31 cellular contexts compared by ENCODE assay signal in the genomic region with DNA sequence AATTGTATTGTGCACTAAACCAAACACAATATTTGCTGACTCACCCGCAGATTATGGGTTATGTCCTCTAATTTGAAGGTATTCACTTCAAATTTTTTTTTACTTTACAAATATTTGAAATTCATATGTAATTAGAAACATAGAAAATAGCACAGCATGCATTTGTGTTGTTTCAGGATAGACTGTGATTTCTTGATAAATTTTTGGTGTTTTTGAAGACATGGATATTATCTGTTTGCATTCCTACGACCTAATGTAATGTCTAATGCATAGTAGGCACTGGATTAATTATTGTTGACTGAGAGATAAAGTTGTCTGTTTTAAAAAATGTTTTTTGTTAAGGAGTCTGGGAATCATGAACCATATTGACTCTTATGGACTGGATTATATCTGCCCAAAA.
"Had no signal": no experiment of that assay in that cellular context is flagged by ENCODE, and none has a peak within 500 bp of the region (broad histone marks: within the 10 kb centered on the region; RNA-seq: fewer than 3 reads in every experiment).

No MANE protein-coding gene starts in this region.

- H3K36me3 ChIP-seq: brain microvascular endothelial cell, colonic mucosa, MG63 had no signal

- ATAC-seq: activated CD4-positive, alpha-beta T cell treated with anti-CD3 and anti-CD28 coated beads for 36 hours; activated CD4-positive, CD25-positive, alpha-beta regulatory T cell treated with anti-CD3 and anti-CD28 coated beads, Interleukin-2, amount 50 U/mL, for 24 hours; activated CD8-positive, alpha-beta T cell treated with anti-CD3 and anti-CD28 coated beads, Interleukin-2, amount 10 ng/mL, durations not matched to agents 7 days and 5 days; activated naive CD4-positive, alpha-beta T cell treated with anti-CD3 and anti-CD28 coated beads, Interleukin-2, amount 50 U/mL, for 72 hours; WTC11 had no signal

- H3K9me3 ChIP-seq: colonic mucosa, MG63 had no signal

- H3K27me3 ChIP-seq: brain microvascular endothelial cell, colonic mucosa, MG63 had no signal

- DNase-seq: activated CD4-positive, alpha-beta T cell treated with anti-CD3 and anti-CD28 coated beads for 36 hours; activated CD4-positive, alpha-beta T cell treated with anti-CD3 and anti-CD28 coated beads, Interleukin-2, amount 10 ng/mL, durations not matched to agents 7 days and 5 days; activated CD4-positive, alpha-beta T cell treated with anti-CD3 and anti-CD28 coated beads, Interleukin-2, amount 50 U/mL, for 48 hours; activated CD8-positive, alpha-beta T cell treated with anti-CD3 and anti-CD28 coated beads, Interleukin-2, amount 10 ng/mL, durations not matched to agents 7 days and 5 days; activated gamma-delta T cell treated with Interleukin-2 at 50 U/mL for 16 hours; activated naive CD4-positive, alpha-beta T cell treated with anti-CD3 and anti-CD28 coated beads for 36 hours; activated T-cell treated with anti-CD3 and anti-CD28 coated beads, Interleukin-2, amount 50 U/mL, for 24 hours; amniotic stem cell; aorta; brain microvascular endothelial cell; central memory CD4-positive, alpha-beta T cell; colonic mucosa; Kasumi-1; MG63; NCI-H1048; NCI-H1105 treated with DMSO at 0.1 percent for 48 hours; NCI-H1436 treated with DMSO at 0.1 percent for 48 hours; NCI-H1694 treated with DMSO at 0.1 percent for 48 hours; NCI-H2029; NCI-H345; NCI-H524 treated with DMSO at 0.1 percent for 48 hours; NK-92 treated with Interleukin-12 subunit alpha and Interleukin-12 subunit beta, amount 100 ng/mL, for 24 hours; Right ventricle myocardium superior; SW 1271; T-helper 1 cell; T-helper 2 cell; T-helper 9 cell had no signal

- H3K27ac ChIP-seq: brain microvascular endothelial cell, colonic mucosa, SK-N-MC had no signal

- H3K4me1 ChIP-seq: colonic mucosa had no signal

- H3K4me3 ChIP-seq: colonic mucosa, MG63, SK-N-MC had no signal
